ENCODE assay signal across 8 cellular contexts in genomic region chr7:26667514-26668133, GRCh38.
A peak's percentile ranks its signal among the peaks of the same experiment; 100 is the strongest.
DNase-seq lines count a peak whose midpoint lies in the region; ATAC-seq and TF ChIP-seq lines count a peak whose summit lies in the region.

No MANE protein-coding gene starts in this region.

- TF ChIP-seq CTCF in WI38 (IDR thresholded peaks at IDR 0.05; ENCODE audit: low read depth, low read length): peak; percentile 74

- ATAC-seq in HG02981 (IDR thresholded peaks at IDR 0.05; ENCODE audit: unreplicated experiment): peak; percentile 52
- peak; percentile 99 for ATAC-seq in left lobe of liver
- ATAC-seq in GM21381 (IDR thresholded peaks at IDR 0.05; ENCODE audit: unreplicated experiment): no peak

- DNase-seq in DMS53 treated with DMSO at 0.1 percent for 48 hours (lab: John Stamatoyannopoulos, UW; ENCODE audit: unreplicated experiment) (peak; percentile 100), NCI-H345 treated with DMSO at 0.1 percent for 48 hours (lab: John Stamatoyannopoulos, UW; ENCODE audit: unreplicated experiment) (peak; percentile 96), dedifferentiated amniotic fluid mesenchymal stem cell (ENCODE audit: extremely low spot score) (peak; percentile 94), left lobe of liver (ENCODE audit: low spot score) (peak; percentile 79)
- peak; percentile 7 to 31 (median 23) for DNase-seq in stimulated activated CD4-positive, alpha-beta T cell treated with anti-CD3 and anti-CD28 coated beads, TNF-alpha, amount 100 ng/mL, for 24 hours (ENCODE audit: low read depth in 3 of 3)

- H3K4me3 ChIP-seq in WI38 (ENCODE audit: low read depth, low read length): no peak overlapping the region

Comparison
In these comparisons a context has a peak if more than half of its experiments do, and no peak if none do; other contexts are left out.
1. DNase-seq: peak in every context shown above with its lines; median percentile 100 in DMS53 treated with DMSO at 0.1 percent for 48 hours; 96 in NCI-H345 treated with DMSO at 0.1 percent for 48 hours; 94 in dedifferentiated amniotic fluid mesenchymal stem cell; 79 in left lobe of liver; 23 in stimulated activated CD4-positive, alpha-beta T cell treated with anti-CD3 and anti-CD28 coated beads, TNF-alpha, amount 100 ng/mL, for 24 hours.